ENCODE assay signal across 23 cellular contexts in the genomic region with DNA sequence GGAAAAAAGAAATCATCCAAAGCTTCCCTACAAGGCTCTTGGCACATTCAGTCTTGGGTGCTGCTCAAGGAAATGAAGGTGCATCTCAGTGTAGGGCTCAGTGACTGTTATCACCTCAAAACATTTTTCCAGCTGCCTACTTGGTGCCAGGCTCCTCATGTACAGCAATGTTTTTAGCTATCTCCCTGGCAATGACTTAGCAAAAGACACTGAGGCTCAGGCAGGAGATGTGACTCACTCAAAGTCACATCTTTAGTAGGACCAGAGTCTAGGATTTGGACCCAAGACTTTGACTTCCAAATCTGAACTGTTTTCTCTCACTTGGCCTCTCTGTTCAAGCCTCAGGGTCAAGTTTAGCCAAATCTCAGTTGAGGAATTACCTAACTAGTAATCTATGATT.
"Had no signal": no experiment of that assay in that cellular context is flagged by ENCODE, and none has a peak within 500 bp of the region (broad histone marks: within the 10 kb centered on the region; RNA-seq: fewer than 3 reads in every experiment).

No MANE protein-coding gene starts in this region.

- H3K4me3 Mint-ChIP-seq: activated CD4-positive, alpha-beta T cell treated with anti-CD3 and anti-CD28 coated beads for 36 hours; activated naive CD4-positive, alpha-beta T cell treated with anti-CD3 and anti-CD28 coated beads, Interleukin-2, amount 10 ng/mL, durations not matched to agents 7 days and 5 days; activated T-cell treated with anti-CD3 and anti-CD28 coated beads, Interleukin-2, amount 50 U/mL, for 24 hours; immature natural killer cell; naive B cell; neural crest cell; T-helper 1 cell treated with Interleukin-12 subunit alpha and Interleukin-12 subunit beta and Interleukin-4 antibody, amounts not matched to agents 30 μg/mL and 1 μg/mL, for 36 hours; WTC11 had no signal

- H3K36me3 ChIP-seq: ascending aorta, breast epithelium, esophagus muscularis mucosa, right atrium auricular region, thyroid gland had no signal

- H3K27ac ChIP-seq: ascending aorta, breast epithelium, esophagus muscularis mucosa, heart right ventricle, right atrium auricular region, thyroid gland had no signal

- H3K4me1 Mint-ChIP-seq: activated CD4-positive, alpha-beta T cell treated with anti-CD3 and anti-CD28 coated beads for 36 hours; activated naive CD4-positive, alpha-beta T cell treated with anti-CD3 and anti-CD28 coated beads, Interleukin-2, amount 10 ng/mL, durations not matched to agents 7 days and 5 days; neural crest cell had no signal

- H3K9me3 Mint-ChIP-seq: activated naive CD4-positive, alpha-beta T cell treated with anti-CD3 and anti-CD28 coated beads, Interleukin-2, amount 10 ng/mL, durations not matched to agents 7 days and 5 days; activated T-cell treated with anti-CD3 and anti-CD28 coated beads, Interleukin-2, amount 50 U/mL, for 24 hours; immature natural killer cell; naive B cell; neural crest cell; T-helper 1 cell treated with Interleukin-12 subunit alpha and Interleukin-12 subunit beta and Interleukin-4 antibody, amounts not matched to agents 30 μg/mL and 1 μg/mL, for 36 hours; WTC11 had no signal

- H3K27ac Mint-ChIP-seq: activated CD4-positive, alpha-beta T cell treated with anti-CD3 and anti-CD28 coated beads for 36 hours; activated naive CD4-positive, alpha-beta T cell treated with anti-CD3 and anti-CD28 coated beads, Interleukin-2, amount 10 ng/mL, durations not matched to agents 7 days and 5 days; activated T-cell treated with anti-CD3 and anti-CD28 coated beads, Interleukin-2, amount 50 U/mL, for 24 hours; immature natural killer cell; progenitor cell of endocrine pancreas; T-helper 1 cell treated with Interleukin-12 subunit alpha and Interleukin-12 subunit beta and Interleukin-4 antibody, amounts not matched to agents 30 μg/mL and 1 μg/mL, for 36 hours; WTC11 had no signal

- ATAC-seq: activated CD4-positive, alpha-beta T cell treated with anti-CD3 and anti-CD28 coated beads for 36 hours; heart right ventricle; mucosa of descending colon; WTC11 had no signal

- H3K4me3 ChIP-seq: ascending aorta, breast epithelium, esophagus muscularis mucosa, heart right ventricle, mucosa of descending colon, right atrium auricular region, thyroid gland had no signal

- H3K36me3 Mint-ChIP-seq: activated naive CD4-positive, alpha-beta T cell treated with anti-CD3 and anti-CD28 coated beads, Interleukin-2, amount 10 ng/mL, durations not matched to agents 7 days and 5 days; WTC11 had no signal

- DNase-seq: activated CD4-positive, alpha-beta T cell treated with anti-CD3 and anti-CD28 coated beads for 36 hours; activated CD4-positive, alpha-beta T cell treated with anti-CD3 and anti-CD28 coated beads, Interleukin-2, amount 50 U/mL, for 48 hours; activated effector memory CD4-positive, alpha-beta T cell treated with Interleukin-2 at 50 U/mL for 16 hours; activated naive CD4-positive, alpha-beta T cell treated with anti-CD3 and anti-CD28 coated beads, Interleukin-2, amount 10 ng/mL, durations not matched to agents 7 days and 5 days; activated T-cell treated with anti-CD3 and anti-CD28 coated beads, Interleukin-2, amount 50 U/mL, for 24 hours; cortex of kidney; effector CD4-positive, alpha-beta T cell; heart right ventricle; immature natural killer cell; mesenchymal stem cell; mucosa of descending colon; naive B cell; stimulated activated CD4-positive, alpha-beta T cell treated with anti-CD3 and anti-CD28 coated beads, Interleukin-2, amount 100 ng/mL, for 24 hours; stimulated activated naive CD4-positive, alpha-beta T cell treated with Interleukin-2 at 50 U/mL for 16 hours; thyroid gland had no signal

- H3K27me3 ChIP-seq: ascending aorta, breast epithelium, esophagus muscularis mucosa, heart right ventricle, right atrium auricular region, thyroid gland had no signal

- H3K27me3 Mint-ChIP-seq: activated CD4-positive, alpha-beta T cell treated with anti-CD3 and anti-CD28 coated beads for 36 hours; activated naive CD4-positive, alpha-beta T cell treated with anti-CD3 and anti-CD28 coated beads, Interleukin-2, amount 10 ng/mL, durations not matched to agents 7 days and 5 days; activated T-cell treated with anti-CD3 and anti-CD28 coated beads, Interleukin-2, amount 50 U/mL, for 24 hours; naive B cell had no signal

- H3K4me1 ChIP-seq: ascending aorta, breast epithelium, right atrium auricular region had no signal
